1 cellular context compared by ENCODE assay signal in genomic region chr5:141127305-141127704, GRCh38.
TF ChIP-seq lines count a peak whose summit lies in the region.

No MANE protein-coding gene starts in this region.

TF ChIP-seq in H1, 55 proteins besides CTCF, POLR2A, EP300 and RAD21:
- TF ChIP-seq SIRT6 (IDR thresholded peaks at IDR 0.05; ENCODE audit: low read length) (no peak), EGR1 (IDR thresholded peaks at IDR 0.05; ENCODE audit: borderline replicate concordance, low read depth, low read length) (no peak), TAF1 (IDR thresholded peaks at IDR 0.05; ENCODE audit: low read depth, low read length) (no peak), GTF2F1 (IDR thresholded peaks at IDR 0.05; ENCODE audit: borderline replicate concordance, low read depth, low read length) (no peak), RXRA (IDR thresholded peaks at IDR 0.05; ENCODE audit: insufficient read depth, low read depth, low read length) (no peak), SUZ12 (IDR thresholded peaks at IDR 0.05; ENCODE audit: low read length) (no peak), POLR2AphosphoS5 (IDR thresholded peaks at IDR 0.05; ENCODE audit: low read depth, low read length) (no peak), ZNF274 (IDR thresholded peaks at IDR 0.05; ENCODE audit: borderline replicate concordance, extremely low read depth, low read length) (no peak), YY1 (IDR thresholded peaks at IDR 0.05; ENCODE audit: low read depth, low read length) (no peak), MAX (IDR thresholded peaks at IDR 0.05) (no peak), SP2 (IDR thresholded peaks at IDR 0.05; ENCODE audit: low read length) (no peak), E2F6 (IDR thresholded peaks at IDR 0.05) (no peak), ATF3 (IDR thresholded peaks at IDR 0.05; ENCODE audit: insufficient read depth, low read depth, low read length) (no peak), ASH2L (IDR thresholded peaks at IDR 0.05; ENCODE audit: low read length) (no peak), BCL11A (IDR thresholded peaks at IDR 0.05; ENCODE audit: low read depth in 2 of 2, low read length in 2 of 2) (no peak), PHF8 (conservative IDR thresholded peaks at IDR 0.05; ENCODE audit: low read depth, low read length) (no peak), TEAD4 (IDR thresholded peaks at IDR 0.05; ENCODE audit: low read depth, low read length) (no peak)
